ENCODE assay signal across 1 cellular context in the genomic region with DNA sequence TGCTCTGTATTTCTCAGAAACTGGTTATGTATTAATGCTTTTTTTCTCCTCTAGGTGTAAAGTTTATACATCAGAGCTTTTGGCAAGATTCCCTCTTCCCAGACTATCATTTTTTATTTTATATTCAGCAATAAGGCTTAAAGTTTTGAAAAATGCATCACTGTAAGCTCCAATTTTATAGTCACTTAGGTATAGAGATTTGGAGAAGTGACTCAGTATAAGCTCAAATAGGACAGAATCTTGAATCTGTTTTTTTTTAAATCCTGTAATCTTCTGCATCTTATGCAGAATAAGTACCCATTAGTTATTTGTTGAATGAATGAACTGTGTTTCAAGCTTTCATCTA.
TF ChIP-seq lines count a peak whose summit lies in the region.

No MANE protein-coding gene starts in this region.

TF ChIP-seq in IMR-90, 13 proteins besides CTCF, POLR2A, EP300 and RAD21 (continued from another document):
- TF ChIP-seq CHD1 (IDR thresholded peaks at IDR 0.05; ENCODE audit: low read depth, low read length) (no peak), MAFK (IDR thresholded peaks at IDR 0.05; ENCODE audit: low read depth, low read length) (no peak)
- TF ChIP-seq, protein P1, sequence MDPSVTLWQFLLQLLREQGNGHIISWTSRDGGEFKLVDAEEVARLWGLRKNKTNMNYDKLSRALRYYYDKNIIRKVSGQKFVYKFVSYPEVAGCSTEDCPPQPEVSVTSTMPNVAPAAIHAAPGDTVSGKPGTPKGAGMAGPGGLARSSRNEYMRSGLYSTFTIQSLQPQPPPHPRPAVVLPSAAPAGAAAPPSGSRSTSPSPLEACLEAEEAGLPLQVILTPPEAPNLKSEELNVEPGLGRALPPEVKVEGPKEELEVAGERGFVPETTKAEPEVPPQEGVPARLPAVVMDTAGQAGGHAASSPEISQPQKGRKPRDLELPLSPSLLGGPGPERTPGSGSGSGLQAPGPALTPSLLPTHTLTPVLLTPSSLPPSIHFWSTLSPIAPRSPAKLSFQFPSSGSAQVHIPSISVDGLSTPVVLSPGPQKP (IDR thresholded peaks at IDR 0.05; ENCODE audit: borderline replicate concordance, low read depth, low read length) = no peak
- TF ChIP-seq, protein P2, sequence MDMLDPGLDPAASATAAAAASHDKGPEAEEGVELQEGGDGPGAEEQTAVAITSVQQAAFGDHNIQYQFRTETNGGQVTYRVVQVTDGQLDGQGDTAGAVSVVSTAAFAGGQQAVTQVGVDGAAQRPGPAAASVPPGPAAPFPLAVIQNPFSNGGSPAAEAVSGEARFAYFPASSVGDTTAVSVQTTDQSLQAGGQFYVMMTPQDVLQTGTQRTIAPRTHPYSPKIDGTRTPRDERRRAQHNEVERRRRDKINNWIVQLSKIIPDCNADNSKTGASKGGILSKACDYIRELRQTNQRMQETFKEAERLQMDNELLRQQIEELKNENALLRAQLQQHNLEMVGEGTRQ (IDR thresholded peaks at IDR 0.05; ENCODE audit: low read depth, low read length) = no peak
